In genomic region chr5:133934822-133935793, GRCh38 we compare ENCODE assay signal across 9 cellular contexts. TPM values are rescaled to one million over a fixed set of nuclear protein-coding genes. Genes with fewer than 3 reads are reported as not detected.
DNase-seq lines count a peak whose midpoint lies in the region; ATAC-seq and FAIRE-seq lines count a peak whose summit lies in the region.
"Had no signal": no experiment of that assay in that cellular context is flagged by ENCODE, and none has a peak within 500 bp of the region (broad histone marks: within the 10 kb centered on the region; RNA-seq: fewer than 3 reads in every experiment).

No MANE protein-coding gene starts in this region.

- no peaks in the 10 kb centered on the region for H3K27me3 Mint-ChIP-seq in stimulated activated naive CD8-positive, alpha-beta T cell treated with anti-CD3 and anti-CD28 coated beads, Interleukin-15, Interleukin-2, amounts not matched to agents 100 ng/mL and 50 ng/mL, for 24 hours
- H3K27me3 Mint-ChIP-seq in stimulated activated naive CD8-positive, alpha-beta T cell treated with anti-CD3 and anti-CD28 coated beads, Interleukin-15, amount 100 ng/mL, for 72 hours = no peaks in the 10 kb centered on the region
- no peaks in the 10 kb centered on the region for H3K27me3 Mint-ChIP-seq in activated T-helper 2 cell treated with anti-CD3 and anti-CD28 coated beads, Interferon-gamma antibody, Interleukin-2, Interleukin-4, amounts not matched to agents 10 μg/mL and 5 μg/mL and 100 μg/mL, durations not matched to agents 14 hours and 24 hours and 36 hours (ENCODE audit: low read depth)
- no peaks in the 10 kb centered on the region for H3K27me3 Mint-ChIP-seq in activated CD4-positive, alpha-beta T cell treated with anti-CD3 and anti-CD28 coated beads for 36 hours

- no peaks in the 10 kb centered on the region for H3K9me3 Mint-ChIP-seq in stimulated activated naive CD8-positive, alpha-beta T cell treated with anti-CD3 and anti-CD28 coated beads, Interleukin-15, Interleukin-2, amounts not matched to agents 100 ng/mL and 50 ng/mL, for 24 hours
- peaks cover 0 to 13% of the 10 kb centered on the region in 2 donors for H3K9me3 Mint-ChIP-seq in stimulated activated naive CD8-positive, alpha-beta T cell treated with anti-CD3 and anti-CD28 coated beads, Interleukin-15, amount 100 ng/mL, for 72 hours
- H3K9me3 Mint-ChIP-seq in activated T-helper 2 cell treated with anti-CD3 and anti-CD28 coated beads, Interferon-gamma antibody, Interleukin-2, Interleukin-4, amounts not matched to agents 10 μg/mL and 5 μg/mL and 100 μg/mL, durations not matched to agents 14 hours and 24 hours and 36 hours = no peaks in the 10 kb centered on the region
- peaks cover 4% of the 10 kb centered on the region for H3K9me3 Mint-ChIP-seq in activated CD4-positive, alpha-beta T cell treated with anti-CD3 and anti-CD28 coated beads for 36 hours (ENCODE audit: low read depth)

- POLR2A ChIA-PET in activated CD4-positive, alpha-beta T cell treated with anti-CD3 and anti-CD28 coated beads for 36 hours (lab: Charles Lee) = no interaction called here

- H3K27ac Mint-ChIP-seq in stimulated activated naive CD8-positive, alpha-beta T cell treated with anti-CD3 and anti-CD28 coated beads, Interleukin-15, Interleukin-2, amounts not matched to agents 100 ng/mL and 50 ng/mL, for 24 hours = peak overlapping the region; percentile 73
- H3K27ac Mint-ChIP-seq in stimulated activated naive CD8-positive, alpha-beta T cell treated with anti-CD3 and anti-CD28 coated beads, Interleukin-15, amount 100 ng/mL, for 72 hours = no peak overlapping the region
- peak overlapping the region; percentile 76 for H3K27ac Mint-ChIP-seq in activated T-helper 2 cell treated with anti-CD3 and anti-CD28 coated beads, Interferon-gamma antibody, Interleukin-2, Interleukin-4, amounts not matched to agents 10 μg/mL and 5 μg/mL and 100 μg/mL, durations not matched to agents 14 hours and 24 hours and 36 hours
- no peak overlapping the region for H3K27ac Mint-ChIP-seq in activated CD4-positive, alpha-beta T cell treated with anti-CD3 and anti-CD28 coated beads for 36 hours

- intact Hi-C loops in activated T-helper 2 cell treated with anti-CD3 and anti-CD28 coated beads, Interferon-gamma antibody, Interleukin-2, Interleukin-4, amounts not matched to agents 10 μg/mL and 5 μg/mL and 100 μg/mL, durations not matched to agents 14 hours and 24 hours and 36 hours (cut with micrococcal nuclease) = loop anchor here (5.0 kb wide), 2 partner anchors 43 to 823 kb away; no protein-coding TSS in a partner anchor
- intact Hi-C loops in activated CD4-positive, alpha-beta T cell treated with anti-CD3 and anti-CD28 coated beads for 36 hours (cut with DNase I, micrococcal nuclease) = no loop called here

- no peak overlapping the region for H3K4me3 Mint-ChIP-seq in stimulated activated naive CD8-positive, alpha-beta T cell treated with anti-CD3 and anti-CD28 coated beads, Interleukin-15, Interleukin-2, amounts not matched to agents 100 ng/mL and 50 ng/mL, for 24 hours
- H3K4me3 Mint-ChIP-seq in stimulated activated naive CD8-positive, alpha-beta T cell treated with anti-CD3 and anti-CD28 coated beads, Interleukin-15, amount 100 ng/mL, for 72 hours = no peak overlapping the region
- H3K4me3 Mint-ChIP-seq in activated T-helper 2 cell treated with anti-CD3 and anti-CD28 coated beads, Interferon-gamma antibody, Interleukin-2, Interleukin-4, amounts not matched to agents 10 μg/mL and 5 μg/mL and 100 μg/mL, durations not matched to agents 14 hours and 24 hours and 36 hours (ENCODE audit: low read depth) = no peak overlapping the region
- no peak overlapping the region for H3K4me3 Mint-ChIP-seq in activated CD4-positive, alpha-beta T cell treated with anti-CD3 and anti-CD28 coated beads for 36 hours

- H3K36me3 Mint-ChIP-seq in stimulated activated naive CD8-positive, alpha-beta T cell treated with anti-CD3 and anti-CD28 coated beads, Interleukin-15, Interleukin-2, amounts not matched to agents 100 ng/mL and 50 ng/mL, for 24 hours (ENCODE audit: low read depth) = no peaks in the 10 kb centered on the region
- H3K36me3 Mint-ChIP-seq in activated T-helper 2 cell treated with anti-CD3 and anti-CD28 coated beads, Interferon-gamma antibody, Interleukin-2, Interleukin-4, amounts not matched to agents 10 μg/mL and 5 μg/mL and 100 μg/mL, durations not matched to agents 14 hours and 24 hours and 36 hours (ENCODE audit: low read depth) = no peaks in the 10 kb centered on the region
- no peaks in the 10 kb centered on the region for H3K36me3 Mint-ChIP-seq in activated CD4-positive, alpha-beta T cell treated with anti-CD3 and anti-CD28 coated beads for 36 hours (ENCODE audit: low read depth)

- ATAC-seq in stimulated activated naive CD8-positive, alpha-beta T cell treated with anti-CD3 and anti-CD28 coated beads, Interleukin-15, amount 100 ng/mL, for 72 hours = no peak
- ATAC-seq in HG03442 (IDR thresholded peaks at IDR 0.05; ENCODE audit: unreplicated experiment) (peak; percentile 40), HG02970 (IDR thresholded peaks at IDR 0.05; ENCODE audit: low FRiP score, unreplicated experiment) (no peak)
- ATAC-seq in activated CD4-positive, alpha-beta T cell treated with anti-CD3 and anti-CD28 coated beads for 36 hours = no peak

- no peak for FAIRE-seq in HTR-8/SVneo (lab: Jason Lieb, UNC)

- CTCF ChIA-PET in activated CD4-positive, alpha-beta T cell treated with anti-CD3 and anti-CD28 coated beads for 36 hours (lab: Charles Lee) = interaction anchor here (0.8 to 1.6 kb wide), 3 partner anchors 10 to 29 kb away, joined by 3 read pairs; no protein-coding TSS in a partner anchor

- DNase-seq in stimulated activated naive CD8-positive, alpha-beta T cell treated with anti-CD3 and anti-CD28 coated beads, Interleukin-15, amount 100 ng/mL, for 72 hours = no peak
- DNase-seq in activated T-helper 2 cell treated with anti-CD3 and anti-CD28 coated beads, Interferon-gamma antibody, Interleukin-2, Interleukin-4, amounts not matched to agents 10 μg/mL and 5 μg/mL and 100 μg/mL, durations not matched to agents 14 hours and 24 hours and 36 hours (ENCODE audit: low spot score) = no peak
- DNase-seq in HTR-8/SVneo (ENCODE audit: insufficient read length, low spot score) = no peak
- DNase-seq in activated gamma-delta T cell (lab: John Stamatoyannopoulos, UW) = no peak
- DNase-seq in activated CD4-positive, alpha-beta T cell treated with anti-CD3 and anti-CD28 coated beads for 36 hours = no peak
- DNase-seq: heart right ventricle had no signal

- H3K4me1 Mint-ChIP-seq in stimulated activated naive CD8-positive, alpha-beta T cell treated with anti-CD3 and anti-CD28 coated beads, Interleukin-15, Interleukin-2, amounts not matched to agents 100 ng/mL and 50 ng/mL, for 24 hours (ENCODE audit: low read depth) = peaks cover 80% of the 10 kb centered on the region
- peaks cover 72% of the 10 kb centered on the region for H3K4me1 Mint-ChIP-seq in stimulated activated naive CD8-positive, alpha-beta T cell treated with anti-CD3 and anti-CD28 coated beads, Interleukin-15, amount 100 ng/mL, for 72 hours
- peaks cover 47% of the 10 kb centered on the region for H3K4me1 Mint-ChIP-seq in activated T-helper 2 cell treated with anti-CD3 and anti-CD28 coated beads, Interferon-gamma antibody, Interleukin-2, Interleukin-4, amounts not matched to agents 10 μg/mL and 5 μg/mL and 100 μg/mL, durations not matched to agents 14 hours and 24 hours and 36 hours (ENCODE audit: low read depth)
- peaks cover 54% of the 10 kb centered on the region for H3K4me1 Mint-ChIP-seq in activated CD4-positive, alpha-beta T cell treated with anti-CD3 and anti-CD28 coated beads for 36 hours

RNA-seq across cellular contexts. Expression of gene C5orf15, which starts 33.3 kb away (rescaled TPM):
- 63.7 and 66.7 TPM in 2 replicates for total RNA-seq in activated T-helper 2 cell treated with anti-CD3 and anti-CD28 coated beads, Interferon-gamma antibody, Interleukin-2, Interleukin-4, amounts not matched to agents 10 μg/mL and 5 μg/mL and 100 μg/mL, durations not matched to agents 14 hours and 24 hours and 36 hours
- 10 to 100 TPM; 28.7 to 38.7 TPM for total RNA-seq in activated CD4-positive, alpha-beta T cell treated with anti-CD3 and anti-CD28 coated beads for 36 hours

Comparison
In these comparisons a context has a peak if more than half of its experiments do, and no peak if none do; other contexts are left out.
1. H3K27ac Mint-ChIP-seq: peak in stimulated activated naive CD8-positive, alpha-beta T cell treated with anti-CD3 and anti-CD28 coated beads, Interleukin-15, Interleukin-2, amounts not matched to agents 100 ng/mL and 50 ng/mL, for 24 hours (single experiment) and activated T-helper 2 cell treated with anti-CD3 and anti-CD28 coated beads, Interferon-gamma antibody, Interleukin-2, Interleukin-4, amounts not matched to agents 10 μg/mL and 5 μg/mL and 100 μg/mL, durations not matched to agents 14 hours and 24 hours and 36 hours (single experiment); none in stimulated activated naive CD8-positive, alpha-beta T cell treated with anti-CD3 and anti-CD28 coated beads, Interleukin-15, amount 100 ng/mL, for 72 hours (0 of 2) and activated CD4-positive, alpha-beta T cell treated with anti-CD3 and anti-CD28 coated beads for 36 hours (single experiment).